In genomic region chr20:62117658-62118057, GRCh38 we compare ENCODE assay signal across 1 cellular context.
TF ChIP-seq lines count a peak whose summit lies in the region.

No MANE protein-coding gene starts in this region.

TF ChIP-seq in H1, 55 proteins besides CTCF, POLR2A, EP300 and RAD21:
- TF ChIP-seq SP4 (IDR thresholded peaks at IDR 0.05; ENCODE audit: low read length): no peak
- no peak for TF ChIP-seq JUND (IDR thresholded peaks at IDR 0.05; ENCODE audit: low read length)
- TF ChIP-seq EGR1 (IDR thresholded peaks at IDR 0.05; ENCODE audit: borderline replicate concordance, low read depth, low read length): no peak
- TF ChIP-seq KDM1A (IDR thresholded peaks at IDR 0.05; ENCODE audit: borderline replicate concordance, low read length): no peak
- TF ChIP-seq HDAC2 (IDR thresholded peaks at IDR 0.05; ENCODE audit: borderline replicate concordance in 1 of 2, low read depth in 2 of 2, low read length in 2 of 2): no peak
- TF ChIP-seq NANOG (IDR thresholded peaks at IDR 0.05; ENCODE audit: insufficient read depth, low read depth, low read length, poor library complexity, severe bottlenecking): no peak
- TF ChIP-seq SAP30 (IDR thresholded peaks at IDR 0.05; ENCODE audit: insufficient read depth, insufficient replicate concordance, low read length): no peak
- 0 out of 2 replicates have a peak, but pooled peaks have one; percentile 21 for TF ChIP-seq MAX (IDR thresholded peaks at IDR 0.05)
